In the genomic region with DNA sequence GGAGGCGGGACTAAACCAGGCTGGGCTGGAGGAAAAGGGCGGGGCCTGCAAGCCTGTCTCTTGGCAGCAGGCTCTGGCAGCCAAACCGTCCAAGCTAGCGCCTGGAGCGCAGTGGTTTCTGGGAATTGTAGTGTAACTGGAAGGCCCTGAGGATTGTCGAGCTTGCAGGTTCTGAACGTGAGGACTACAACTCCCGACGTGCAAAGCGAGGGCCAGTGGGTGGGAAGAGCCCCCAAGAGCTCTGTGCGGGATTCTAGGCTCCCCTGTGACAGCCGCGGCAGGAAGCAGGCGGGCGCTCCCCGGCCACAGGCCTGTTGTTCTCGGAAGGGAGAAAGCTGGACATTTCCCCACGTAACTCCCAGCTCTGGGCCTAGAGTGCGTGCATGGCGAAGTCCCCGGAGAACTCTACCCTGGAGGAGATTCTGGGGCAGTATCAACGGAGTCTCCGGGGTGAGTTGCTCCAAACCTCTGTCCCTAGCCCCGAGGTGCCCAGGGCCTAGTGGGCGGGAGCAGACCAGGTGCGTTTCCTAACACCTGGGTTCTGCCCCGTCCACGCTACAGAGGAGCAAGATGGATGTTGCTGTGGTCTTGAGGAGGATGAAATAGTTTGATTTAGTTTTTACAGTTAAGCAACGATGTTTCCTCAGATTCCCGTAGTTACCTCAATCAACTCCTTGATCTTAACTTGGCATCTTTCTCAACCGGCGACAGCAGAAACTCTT, we compare ENCODE assay signal across 8 cellular contexts. TPM values are rescaled to one million over a fixed set of nuclear protein-coding genes. Genes with fewer than 3 reads are reported as not detected.
A peak's percentile ranks its signal among the peaks of the same experiment; 100 is the strongest.
DNase-seq lines count a peak whose midpoint lies in the region; ATAC-seq, FAIRE-seq and TF ChIP-seq lines count a peak whose summit lies in the region.

Gene SDCCAG8 (plus strand): TSS at position 251 of the 722 bp plus-strand sequence. CDS start 133 bp downstream, at position 384.

- POLR2A ChIA-PET in H1 (lab: Charles Lee; ENCODE audit: partially characterized antibody) = interaction anchor here (0.5 to 3.7 kb wide), 6 partner anchors 9 to 1208 kb away, joined by 3 to 15 read pairs (median 4); no protein-coding TSS in a partner anchor

- no peaks in the 10 kb centered on the region for H3K79me1 ChIP-seq in H1 (ENCODE audit: low read depth, low read length)

- no peak within 1 kb of the TSS for H2BK15ac ChIP-seq in H1 (ENCODE audit: low read length)

- no peaks in the 10 kb centered on the region for H3K36me3 Mint-ChIP-seq in memory B cell

- H4K91ac ChIP-seq in H1 (replicated peaks; ENCODE audit: insufficient read length, low read length) = peak within 1 kb of the TSS; percentile 77

- peak within 1 kb of the TSS; percentile 99 for H3K27ac Mint-ChIP-seq in memory B cell

- H3K27me3 ChIP-seq in H1 (replicated peaks in 1 of 4; ENCODE audit: control insufficient read depth in 3 of 4, extremely low read depth in 1 of 4, insufficient read depth in 3 of 4, low read length in 3 of 4) = no peaks in the 10 kb centered on the region

- DNase-seq in COLO829 (ENCODE audit: low spot score) (peak; percentile 97), HTR-8/SVneo (ENCODE audit: insufficient read length, low spot score) (peak; percentile 95), NOMO-1 treated with dmso at 0.1 percent for 144 hours (lab: John Stamatoyannopoulos, UW; ENCODE audit: unreplicated experiment) (peak; percentile 97), H1 (ENCODE audit: low read depth in 1 of 2, low spot score in 2 of 2) (peak; percentile 91 to 99), memory B cell (ENCODE audit: low spot score in 2 of 2) (peak; percentile 86 to 93)
- DNase-seq in activated CD8-positive, alpha-beta memory T cell treated with anti-CD3 and anti-CD28 coated beads for 48 hours (ENCODE audit: low read depth in 2 of 3, low spot score in 2 of 3) = peak; percentile 54 to 82 (median 77)
- DNase-seq in stimulated activated CD8-positive, alpha-beta memory T cell treated with anti-CD3 and anti-CD28 coated beads, Interleukin-12 subunit alpha, Interleukin-12 subunit beta, amount 100 ng/mL, for 24 hours (ENCODE audit: extremely low read depth) = peak; percentile 84

- FAIRE-seq in HTR-8/SVneo (lab: Jason Lieb, UNC) (peak; percentile 90), H1 (lab: Jason Lieb, UNC) (peak; percentile 96)

- TF ChIP-seq CTCF in H1 (IDR thresholded peaks at IDR 0.05; ENCODE audit: control extremely low read depth in 1 of 3, insufficient read depth in 1 of 3, low read depth in 1 of 3, low read length in 3 of 3) = no peak

- TF ChIP-seq EP300 in H1 (IDR thresholded peaks at IDR 0.05; ENCODE audit: borderline replicate concordance in 1 of 2, low read depth in 2 of 2, low read length in 2 of 2) = no peak

- peak within 1 kb of the TSS; percentile 77 for H3K27ac ChIP-seq in H1 (ENCODE audit: low read depth, low read length)

- CTCF ChIA-PET in H1 (lab: Charles Lee; ENCODE audit: partially characterized antibody) = interaction anchor here (0.7 kb wide), 1 partner anchor 68 kb away, joined by 3 read pairs; no protein-coding TSS in a partner anchor

- H3K4me1 Mint-ChIP-seq in memory B cell = peaks cover 19% of the 10 kb centered on the region

- no peak within 1 kb of the TSS for H2BK120ac ChIP-seq in H1 (replicated peaks; ENCODE audit: low read depth, low read length)

- H3K9me3 ChIP-seq in H1 (ENCODE audit: insufficient read depth in 2 of 2, low read depth in 1 of 2, low read length in 1 of 2) = no peaks in the 10 kb centered on the region

- peak within 1 kb of the TSS; percentile 84 for H2BK5ac ChIP-seq in H1 (ENCODE audit: low read depth, low read length)

- H3K4me2 ChIP-seq in H1 (ENCODE audit: insufficient read depth in 1 of 2, low read depth in 2 of 2, low read length in 2 of 2) = peak within 1 kb of the TSS; percentile 85 to 93

- H3K4me3 ChIP-seq in H1 (ENCODE audit: extremely low read depth in 1 of 4, insufficient read depth in 2 of 4, low read depth in 3 of 4, low read length in 4 of 4) = peak within 1 kb of the TSS; percentile 76 to 97 (median 93)

- H3K9me3 Mint-ChIP-seq in memory B cell = no peaks in the 10 kb centered on the region

- no peak within 1 kb of the TSS for H3K23ac ChIP-seq in H1 (ENCODE audit: insufficient read length)

- H3K4me1 ChIP-seq in H1 (replicated peaks in 1 of 4; ENCODE audit: control insufficient read depth in 3 of 4, insufficient read depth in 4 of 4, low read length in 3 of 4) = peaks cover 0 to 3% (median 2%) of the 10 kb centered on the region in 4 experiments; a peak in 1 of 7 replicates

- peak within 1 kb of the TSS; percentile 63 for H3K56ac ChIP-seq in H1 (replicated peaks; ENCODE audit: insufficient read length, low read depth, low read length)

- peak; percentile 59 for ATAC-seq in GM21367 (IDR thresholded peaks at IDR 0.05; ENCODE audit: unreplicated experiment)
- peak; percentile 73 for ATAC-seq in memory B cell (ENCODE audit: low read depth)

- peak within 1 kb of the TSS; percentile 98 for H3K4me3 Mint-ChIP-seq in memory B cell

- peaks cover 16% of the 10 kb centered on the region for H3K23me2 ChIP-seq in H1 (ENCODE audit: low read depth, low read length)

- no peaks in the 10 kb centered on the region for H3K27me3 Mint-ChIP-seq in memory B cell

- WGBS in H1 (ENCODE audit: extremely low coverage in 1 of 2, insufficient coverage in 1 of 2, insufficient read length in 1 of 2, insufficient replicate concordance in 2 of 2, low coverage in 1 of 2, low lambda C conversion rate in 2 of 2, missing lambda C conversion rate in 1 of 2), 2 experiments = 7% methylated on average over 32 of the region's 32 CpGs; no CpG with 5 or more reads in 1 of the 2 experiments

- H2AK5ac ChIP-seq in H1 (ENCODE audit: low read depth, low read length) = no peak within 1 kb of the TSS

- no peaks in the 10 kb centered on the region for H3K36me3 ChIP-seq in H1 (ENCODE audit: control insufficient read depth in 2 of 4, insufficient read depth in 4 of 4, low read length in 3 of 4)

- H4K20me1 ChIP-seq in H1 (replicated peaks in 1 of 2; ENCODE audit: control insufficient read depth in 1 of 2, insufficient read depth in 2 of 2, low read length in 2 of 2) = peaks cover 2 to 3% of the 10 kb centered on the region in 2 experiments

- no peak for TF ChIP-seq POLR2A in H1 (IDR thresholded peaks at IDR 0.05; ENCODE audit: control extremely low read depth in 1 of 2, low read depth in 2 of 2, low read length in 2 of 2)

- no peak within 1 kb of the TSS for H2BK20ac ChIP-seq in H1 (ENCODE audit: low read length)

- H3K14ac ChIP-seq in H1 (ENCODE audit: insufficient read length) = no peak within 1 kb of the TSS

- no peak within 1 kb of the TSS for H2BK12ac ChIP-seq in H1 (ENCODE audit: low read depth, low read length)

- peak within 1 kb of the TSS; percentile 46 for H4K5ac ChIP-seq in H1 (ENCODE audit: insufficient read length, low read depth, low read length)

- peak within 1 kb of the TSS; percentile 89; the same call in 1 of the 2 replicates for H3K18ac ChIP-seq in H1 (ENCODE audit: extremely low read depth, low read length)

- H4K8ac ChIP-seq in H1 (ENCODE audit: extremely low read depth, insufficient read depth, low read length) = peak within 1 kb of the TSS; percentile 96

- no peak for TF ChIP-seq RAD21 in H1 (IDR thresholded peaks at IDR 0.05 in 1 of 2, conservative IDR thresholded peaks at IDR 0.05 in 1 of 2; ENCODE audit: low read depth in 2 of 2, low read length in 2 of 2)

- no peak within 1 kb of the TSS for H3K4ac ChIP-seq in H1 (replicated peaks; ENCODE audit: insufficient read length, low read depth, low read length)

- H3K79me2 ChIP-seq in H1 (ENCODE audit: control insufficient read depth in 1 of 2, insufficient read depth in 2 of 2, low read length in 2 of 2) = peaks cover 7 to 37% of the 10 kb centered on the region in 2 experiments; a peak in 3 of 4 replicates

- H3K9ac ChIP-seq in H1 (replicated peaks in 1 of 4; ENCODE audit: extremely low read depth in 1 of 4, low read depth in 3 of 4, low read length in 3 of 4) = peak within 1 kb of the TSS; percentile 70 to 86 (median 76)

- H2AFZ ChIP-seq in H1 (ENCODE audit: low read length) = peak within 1 kb of the TSS; percentile 90

TF ChIP-seq in H1, 55 proteins besides CTCF, POLR2A, EP300 and RAD21 (continues in another document):
- no peak for TF ChIP-seq HDAC6 (IDR thresholded peaks at IDR 0.05; ENCODE audit: low read depth, low read length)
- TF ChIP-seq ASH2L (IDR thresholded peaks at IDR 0.05; ENCODE audit: low read length) = peak; percentile 88
- no peak for TF ChIP-seq KDM5A (IDR thresholded peaks at IDR 0.05; ENCODE audit: low read length)
- peak; percentile 36 for TF ChIP-seq PHF8 (conservative IDR thresholded peaks at IDR 0.05; ENCODE audit: low read depth, low read length)
- no peak for TF ChIP-seq EZH2 (IDR thresholded peaks at IDR 0.05; ENCODE audit: low read depth, low read length, severe bottlenecking)
- TF ChIP-seq BRCA1 (IDR thresholded peaks at IDR 0.05; ENCODE audit: low read depth, low read length) = no peak
- TF ChIP-seq TCF12 (IDR thresholded peaks at IDR 0.05; ENCODE audit: low read depth, low read length) = no peak
- no peak for TF ChIP-seq TAF7 (optimal IDR thresholded peaks at IDR 0.05; ENCODE audit: borderline replicate concordance, low read depth, low read length)
- TF ChIP-seq CBX5 (IDR thresholded peaks at IDR 0.05; ENCODE audit: low read depth, low read length) = no peak
- no peak for TF ChIP-seq TBP (IDR thresholded peaks at IDR 0.05; ENCODE audit: low read depth, low read length)
- TF ChIP-seq, protein P1, sequence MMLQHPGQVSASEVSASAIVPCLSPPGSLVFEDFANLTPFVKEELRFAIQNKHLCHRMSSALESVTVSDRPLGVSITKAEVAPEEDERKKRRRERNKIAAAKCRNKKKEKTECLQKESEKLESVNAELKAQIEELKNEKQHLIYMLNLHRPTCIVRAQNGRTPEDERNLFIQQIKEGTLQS (IDR thresholded peaks at IDR 0.05; ENCODE audit: insufficient read depth, low read depth, low read length) = no peak
- TF ChIP-seq JUND (IDR thresholded peaks at IDR 0.05; ENCODE audit: low read length) = no peak

RNA-seq across cellular contexts. Expression of gene SDCCAG8, which starts in this region (rescaled TPM):
- 13.5 and 15.6 TPM in 2 replicates for total RNA-seq in H1 (2021; fragmentation: NEBNext Ultra II Directional; extraction: Animal tissue kit (Norgen Biotek cat#: 25700))
- 21.0 and 26.2 TPM in 2 replicates for polyA plus RNA-seq in H1 (2011; rRNA removed)
- polyA plus RNA-seq in H1 (2011; cell fraction: cytosol; rRNA removed) = 20.1 TPM
- polyA plus RNA-seq in H1 (2011; cell fraction: nucleus; rRNA removed) = 24.3 TPM
- polyA plus RNA-seq in H1 (2012, experiment 1 of 2) = 14.4 to 21.4 TPM (median 18.9 TPM) in 4 replicates
- 6.7 TPM for polyA plus RNA-seq in H1 (2012, experiment 2 of 2)
- 24.5 TPM for polyA plus RNA-seq in H1 (2013, experiment 1 of 2)
- 20.8 TPM for polyA plus RNA-seq in H1 (2013, experiment 2 of 2)
- 12.5 and 20.2 TPM in 2 replicates for polyA minus RNA-seq in H1 (2011; rRNA and poly(A)+ RNA removed)
- 3.1 TPM for polyA minus RNA-seq in H1 (2011; cell fraction: cytosol; rRNA and poly(A)+ RNA removed)
- 17.9 TPM for polyA minus RNA-seq in H1 (2011; cell fraction: nucleus; rRNA and poly(A)+ RNA removed)

Comparison
In these comparisons a context has a peak if more than half of its experiments do, and no peak if none do; other contexts are left out.
1. Peak in every context shown above with its lines: DNase-seq, ATAC-seq, H3K4me3 ChIP-seq and H3K27ac ChIP-seq.